Comparison of ENCODE assay signal across 8 cellular contexts in genomic region chr2:85583667-85584353, GRCh38. TPM values are rescaled to one million over a fixed set of nuclear protein-coding genes. Genes with fewer than 3 reads are reported as not detected.
DNase-seq lines count a peak whose midpoint lies in the region; ATAC-seq and TF ChIP-seq lines count a peak whose summit lies in the region.

No MANE protein-coding gene starts in this region.

- H3K4me1 ChIP-seq in ACC112 (ENCODE audit: control insufficient read depth, insufficient read depth, low read length, unreplicated experiment) (peaks cover 30% of the 10 kb centered on the region), right atrium auricular region (peaks cover 0 to 63% of the 10 kb centered on the region in 2 donors)

- DNase-seq in activated CD4-positive, alpha-beta T cell treated with anti-CD3 and anti-CD28 coated beads for 48 hours: peak; percentile 42
- no peak for DNase-seq in right atrium auricular region (ENCODE audit: low spot score)
- peak; percentile 33 for DNase-seq in stimulated activated naive CD4-positive, alpha-beta T cell treated with Interleukin-2 at 50 U/mL for 16 hours (lab: John Stamatoyannopoulos, UW)
- no peak for DNase-seq in GM10248 (ENCODE audit: extremely low spot score)
- DNase-seq in islet precursor cell: no peak

- POLR2A ChIA-PET in GM10248 (lab: Yijun Ruan, JAX): interaction anchor here (0.6 kb wide), 1 partner anchor 45 kb away, joined by 3 read pairs; the partner anchor contains the start of gene MAT2A

- H3K27me3 ChIP-seq in ACC112 (ENCODE audit: insufficient read depth, low read length) (no peaks in the 10 kb centered on the region), right atrium auricular region (no peaks in the 10 kb centered on the region)

- CTCF ChIA-PET in GM10248 (lab: Yijun Ruan, JAX): interaction anchor here (1.2 to 2.7 kb wide), 2 partner anchors 10 to 22 kb away, joined by 3 to 7 read pairs; no protein-coding TSS in a partner anchor

- ATAC-seq in GM21381 (IDR thresholded peaks at IDR 0.05; ENCODE audit: unreplicated experiment): peak; percentile 51
- no peak for ATAC-seq in GM19452 (IDR thresholded peaks at IDR 0.05; ENCODE audit: unreplicated experiment)

- H3K4me3 ChIP-seq in ACC112 (ENCODE audit: low read depth, low read length) (peak overlapping the region; percentile 94), right atrium auricular region (peak overlapping the region; percentile 63 to 68)

- peak overlapping the region; percentile 61 for H2AFZ ChIP-seq in ACC112 (ENCODE audit: low read length, unreplicated experiment)

- H3K36me3 ChIP-seq in ACC112 (ENCODE audit: insufficient read depth, low read length) (no peaks in the 10 kb centered on the region), right atrium auricular region (no peaks in the 10 kb centered on the region)

- peak overlapping the region; percentile 64 for H3K27ac ChIP-seq in ACC112 (ENCODE audit: low read depth, low read length)
- H3K27ac ChIP-seq in right atrium auricular region: peak overlapping the region; percentile 90 to 98

- H3K9me3 ChIP-seq in right atrium auricular region: no peaks in the 10 kb centered on the region

- peaks cover 8% of the 10 kb centered on the region for H3K79me2 ChIP-seq in ACC112 (ENCODE audit: control insufficient read depth, insufficient read depth, low read length, unreplicated experiment)

- TF ChIP-seq CTCF in right atrium auricular region (IDR thresholded peaks at IDR 0.05) (no peak), GM10248 (IDR thresholded peaks at IDR 0.05; ENCODE audit: control extremely low read depth, extremely low read depth, low read depth, missing control alignments) (no peak)

RNA-seq across cellular contexts. Expression of gene VAMP5, which starts 0.4 kb away (rescaled TPM):
- 10 to 100 TPM; 37.2 to 61.7 TPM for total RNA-seq in right atrium auricular region

RNA-seq across cellular contexts. Expression of gene VAMP8, which starts 6.4 kb away (rescaled TPM):
- 10 to 100 TPM; 11.9 to 26.1 TPM for total RNA-seq in right atrium auricular region

RNA-seq across cellular contexts. Expression of gene RNF181, which starts 11.7 kb away (rescaled TPM):
- 100 to 1,000 TPM; 109 to 194 TPM for total RNA-seq in right atrium auricular region

RNA-seq across cellular contexts. Expression of gene TMEM150A, which starts 18.7 kb away (rescaled TPM):
- total RNA-seq in right atrium auricular region: 10 to 100 TPM; 15.8 to 21.7 TPM

RNA-seq across cellular contexts. Expression of gene GGCX, which starts 22.5 kb away (rescaled TPM):
- 10 to 100 TPM; 18.0 to 23.3 TPM for total RNA-seq in right atrium auricular region

Comparison
In these comparisons a context has a peak if more than half of its experiments do, and no peak if none do; other contexts are left out.
1. DNase-seq: peak in activated CD4-positive, alpha-beta T cell treated with anti-CD3 and anti-CD28 coated beads for 48 hours (single experiment) and stimulated activated naive CD4-positive, alpha-beta T cell treated with Interleukin-2 at 50 U/mL for 16 hours (single experiment); none in right atrium auricular region (single experiment), GM10248 (single experiment) and islet precursor cell (single experiment).